Comparison of ENCODE assay signal across 16 cellular contexts in genomic region chr2:66537001-66537400, GRCh38.
DNase-seq lines count a peak whose midpoint lies in the region; ATAC-seq and TF ChIP-seq lines count a peak whose summit lies in the region.
"Had no signal": no experiment of that assay in that cellular context is flagged by ENCODE, and none has a peak within 500 bp of the region (broad histone marks: within the 10 kb centered on the region; RNA-seq: fewer than 3 reads in every experiment).

No MANE protein-coding gene starts in this region.

- no peak overlapping the region for H3K4me3 ChIP-seq in dorsolateral prefrontal cortex

- H3K27ac Mint-ChIP-seq in nephron progenitor cell: peak overlapping the region; percentile 91
- H3K27ac Mint-ChIP-seq: stimulated activated effector memory CD8-positive, alpha-beta T cell treated with anti-CD3 and anti-CD28 coated beads, Interleukin-12 subunit alpha, Interleukin-12 subunit beta, amount 100 ng/mL, for 72 hours had no signal

- TF ChIP-seq CTCF in dorsolateral prefrontal cortex (IDR thresholded peaks at IDR 0.05 in 54 of 56, conservative IDR thresholded peaks at IDR 0.05 in 2 of 56; ENCODE audit: low read depth in 1 of 56, partially characterized antibody in 56 of 56): no peak
- TF ChIP-seq CTCF in nephron progenitor cell (IDR thresholded peaks at IDR 0.05): no peak

- intact Hi-C loops in dorsolateral prefrontal cortex (cut with DNase I): no loop called here

- DNase-seq in EH (ENCODE audit: low read depth) (peak; percentile 46), NCI-H1436 (lab: John Stamatoyannopoulos, UW) (peak; percentile 93), dorsolateral prefrontal cortex (no peak), nephron progenitor cell (no peak), NCI-H226 (no peak), SKM-1 (lab: John Stamatoyannopoulos, UW; ENCODE audit: unreplicated experiment) (no peak)
- DNase-seq in effector CD8-positive, alpha-beta T cell (lab: John Stamatoyannopoulos, UW): no peak
- DNase-seq: activated CD4-positive, CD25-positive, alpha-beta regulatory T cell; BE2C; NCI-H510A treated with DMSO at 0.1 percent for 48 hours; posterior cingulate gyrus; SIG-M5; stimulated activated CD4-positive, alpha-beta T cell treated with anti-CD3 and anti-CD28 coated beads, Interleukin-1b, Interleukin-23, amount 100 ng/mL, for 48 hours had no signal

- H3K27me3 Mint-ChIP-seq in nephron progenitor cell (ENCODE audit: low read depth, poor library complexity): peaks cover 5% of the 10 kb centered on the region

- H3K27me3 ChIP-seq in dorsolateral prefrontal cortex: no peaks in the 10 kb centered on the region
- H3K27me3 ChIP-seq: BE2C had no signal

- ATAC-seq in GM18909 (IDR thresholded peaks at IDR 0.05; ENCODE audit: poor library complexity, unreplicated experiment): no peak
- ATAC-seq: stimulated activated effector memory CD8-positive, alpha-beta T cell treated with anti-CD3 and anti-CD28 coated beads, Interleukin-12 subunit alpha, Interleukin-12 subunit beta, amount 100 ng/mL, for 72 hours had no signal

- peak overlapping the region in 41 of 59 donors; percentile 0 to 95 (median 53) for H3K27ac ChIP-seq in dorsolateral prefrontal cortex
- H3K27ac ChIP-seq: KMS-11 had no signal

- no peak overlapping the region for H3K4me3 Mint-ChIP-seq in nephron progenitor cell
- H3K4me3 Mint-ChIP-seq: stimulated activated effector memory CD8-positive, alpha-beta T cell treated with anti-CD3 and anti-CD28 coated beads, Interleukin-12 subunit alpha, Interleukin-12 subunit beta, amount 100 ng/mL, for 72 hours had no signal

- no peaks in the 10 kb centered on the region for H3K9me3 Mint-ChIP-seq in nephron progenitor cell
- H3K9me3 Mint-ChIP-seq: stimulated activated effector memory CD8-positive, alpha-beta T cell treated with anti-CD3 and anti-CD28 coated beads, Interleukin-12 subunit alpha, Interleukin-12 subunit beta, amount 100 ng/mL, for 72 hours had no signal

- peaks cover 55% of the 10 kb centered on the region for H3K36me3 Mint-ChIP-seq in nephron progenitor cell (ENCODE audit: low read depth)
- H3K36me3 Mint-ChIP-seq: stimulated activated effector memory CD8-positive, alpha-beta T cell treated with anti-CD3 and anti-CD28 coated beads, Interleukin-12 subunit alpha, Interleukin-12 subunit beta, amount 100 ng/mL, for 72 hours had no signal

- H3K4me1 Mint-ChIP-seq in nephron progenitor cell: peaks cover 75% of the 10 kb centered on the region
- H3K4me1 Mint-ChIP-seq: stimulated activated effector memory CD8-positive, alpha-beta T cell treated with anti-CD3 and anti-CD28 coated beads, Interleukin-12 subunit alpha, Interleukin-12 subunit beta, amount 100 ng/mL, for 72 hours had no signal

Comparison
In these comparisons a context has a peak if more than half of its experiments do, and no peak if none do; other contexts are left out.
1. DNase-seq: peak in EH (single experiment) and NCI-H1436 (single experiment); none in dorsolateral prefrontal cortex (0 of 10), nephron progenitor cell (single experiment), effector CD8-positive, alpha-beta T cell (single experiment), NCI-H226 (single experiment) and SKM-1 (single experiment).